In genomic region chr22:42929838-42930155, GRCh38 we compare ENCODE assay signal across 13 cellular contexts.
A peak's percentile ranks its signal among the peaks of the same experiment; 100 is the strongest.
DNase-seq lines count a peak whose midpoint lies in the region; TF ChIP-seq lines count a peak whose summit lies in the region.
"Had no signal": no experiment of that assay in that cellular context is flagged by ENCODE, and none has a peak within 500 bp of the region (broad histone marks: within the 10 kb centered on the region; RNA-seq: fewer than 3 reads in every experiment).

No MANE protein-coding gene starts in this region.

- H2BK5ac ChIP-seq in H9 (ENCODE audit: insufficient read length, low read length): no peak overlapping the region

- no peak overlapping the region for H3K4ac ChIP-seq in H9 (ENCODE audit: low read depth, low read length)

- no peaks in the 10 kb centered on the region for H4K20me1 ChIP-seq in H9 (ENCODE audit: control insufficient read depth, insufficient read depth, insufficient read length)

- no peak overlapping the region for H3K14ac ChIP-seq in H9 (ENCODE audit: insufficient read depth, low read length)

- H3K4me3 Mint-ChIP-seq in H9: no peak overlapping the region
- peak overlapping the region; percentile 37 for H3K4me3 Mint-ChIP-seq in chondrocyte (ENCODE audit: unreplicated experiment)

- no peak overlapping the region for H2BK12ac ChIP-seq in H9 (ENCODE audit: insufficient read length, low read depth, low read length)

- TF ChIP-seq CTCF in H9 (conservative IDR thresholded peaks at IDR 0.05) (no peak), chondrocyte (IDR thresholded peaks at IDR 0.05) (no peak)

- no peak overlapping the region for H3T11ph ChIP-seq in H9 (ENCODE audit: low read length)

- peaks cover 10% of the 10 kb centered on the region for H3K79me1 ChIP-seq in H9 (ENCODE audit: insufficient read depth, low read depth, low read length, poor library complexity, severe bottlenecking)

- no peak overlapping the region for H2BK20ac ChIP-seq in H9 (ENCODE audit: low read depth, low read length, poor library complexity, severe bottlenecking)

- H3K4me1 Mint-ChIP-seq in H9 (peaks cover 29 to 40% of the 10 kb centered on the region in 2 experiments), chondrocyte (ENCODE audit: low read depth) (peaks cover 80% of the 10 kb centered on the region)

- H3K36me3 ChIP-seq in muscle layer of colon (ENCODE audit: insufficient read depth, low read length) (no peaks in the 10 kb centered on the region), stomach smooth muscle (ENCODE audit: control insufficient read depth in 2 of 2, insufficient read depth in 2 of 2, low read length in 2 of 2) (no peaks in the 10 kb centered on the region), SJCRH30 (peaks cover 2% of the 10 kb centered on the region; the same call in 1 of the 2 replicates)

- no peak overlapping the region for H3K18ac ChIP-seq in H9 (ENCODE audit: insufficient read length, low read depth, low read length)

- H3K36me3 Mint-ChIP-seq in H9 (ENCODE audit: insufficient read depth in 1 of 3, low read depth in 3 of 3) (peaks cover 0 to 2% (median 0%) of the 10 kb centered on the region in 3 experiments; a peak in 1 of 7 replicates), chondrocyte (ENCODE audit: low read depth) (peaks cover 6% of the 10 kb centered on the region)

- no CpG with 5 or more reads among the region's 6 CpGs for WGBS in H9 (ENCODE audit: extremely low coverage, insufficient read length, low lambda C conversion rate)

- H3K27me3 ChIP-seq in H9 (ENCODE audit: insufficient read depth, low read length) (no peaks in the 10 kb centered on the region), muscle layer of colon (ENCODE audit: control insufficient read depth in 1 of 2, insufficient read depth in 2 of 2, low read length in 2 of 2) (no peaks in the 10 kb centered on the region), stomach smooth muscle (ENCODE audit: control insufficient read depth in 1 of 2, insufficient read depth in 2 of 2, low read length in 2 of 2) (no peaks in the 10 kb centered on the region), SJCRH30 (no peaks in the 10 kb centered on the region)

- no peak overlapping the region for H3K23ac ChIP-seq in H9 (ENCODE audit: insufficient read length, low read depth, low read length)

- no peak overlapping the region for H3K27ac ChIP-seq in H9 (ENCODE audit: insufficient read length, low read depth, low read length)
- H3K27ac ChIP-seq in muscle layer of colon (ENCODE audit: low read depth, low read length): peak overlapping the region; percentile 62
- peak overlapping the region; percentile 95 for H3K27ac ChIP-seq in stomach smooth muscle (ENCODE audit: low read length)
- H3K27ac ChIP-seq in SJCRH30: no peak overlapping the region

- DNase-seq in H9 (no peak), chondrocyte (ENCODE audit: low spot score) (no peak), SJCRH30 (no peak), nucleus accumbens (lab: John Stamatoyannopoulos, UW) (no peak), dedifferentiated amniotic fluid mesenchymal stem cell (ENCODE audit: extremely low spot score) (no peak)
- no peak for DNase-seq in activated CD4-positive, alpha-beta T cell treated with anti-CD3 and anti-CD28 coated beads for 48 hours
- DNase-seq: activated CD4-positive, alpha-beta T cell treated with anti-CD3 and anti-CD28 coated beads, Interleukin-2, amount 50 U/mL, for 48 hours; activated gamma-delta T cell treated with Interleukin-2 at 50 U/mL for 16 hours; glutamatergic neuron; GOT3; NCI-H187 treated with DMSO at 0.1 percent for 48 hours had no signal

- H3K56ac ChIP-seq in H9 (ENCODE audit: insufficient read length, low read depth, low read length): no peak overlapping the region

- H3K9me3 ChIP-seq in H9 (ENCODE audit: control insufficient read depth, low read depth, low read length) (no peaks in the 10 kb centered on the region), muscle layer of colon (ENCODE audit: low read length) (no peaks in the 10 kb centered on the region), stomach smooth muscle (ENCODE audit: control insufficient read depth in 2 of 2, low read length in 2 of 2) (no peaks in the 10 kb centered on the region), SJCRH30 (replicated peaks) (no peaks in the 10 kb centered on the region)

- no peak overlapping the region for H3K4me2 ChIP-seq in H9 (ENCODE audit: insufficient read depth, insufficient read length, low read length)

- H3K27ac Mint-ChIP-seq in H9 (peak overlapping the region; percentile 36 to 53 (median 49); a peak in 6 of 7 replicates), chondrocyte (ENCODE audit: unreplicated experiment) (peak overlapping the region; percentile 100)

- H3K4me3 ChIP-seq in muscle layer of colon (ENCODE audit: low read depth in 1 of 2, low read length in 2 of 2) (no peak overlapping the region), stomach smooth muscle (ENCODE audit: low read length in 2 of 2) (no peak overlapping the region), SJCRH30 (no peak overlapping the region)

- H3K4me1 ChIP-seq in H9 (ENCODE audit: insufficient read depth, low read length) (peaks cover 2% of the 10 kb centered on the region; the same call in 1 of the 2 replicates), muscle layer of colon (ENCODE audit: insufficient read depth, low read length) (peaks cover 88% of the 10 kb centered on the region), stomach smooth muscle (ENCODE audit: control insufficient read depth, insufficient read depth, low read length) (peaks cover 82% of the 10 kb centered on the region), SJCRH30 (peaks cover 11% of the 10 kb centered on the region)

- H3K23me2 ChIP-seq in H9 (ENCODE audit: insufficient read length, low read depth, low read length, poor library complexity, severe bottlenecking): no peaks in the 10 kb centered on the region

- no peak overlapping the region for H4K5ac ChIP-seq in H9 (ENCODE audit: insufficient read length, low read depth, low read length)

- no peak overlapping the region for H2AFZ ChIP-seq in H9 (ENCODE audit: low read length)

- peaks cover 6% of the 10 kb centered on the region; the same call in 1 of the 2 replicates for H3K79me2 ChIP-seq in H9 (ENCODE audit: insufficient read depth, low read length)

- H3K9ac ChIP-seq in H9 (ENCODE audit: extremely low read depth, insufficient read length, low read length) (no peak overlapping the region), muscle layer of colon (ENCODE audit: low read length) (no peak overlapping the region), stomach smooth muscle (ENCODE audit: low read length in 2 of 2) (peak overlapping the region in 1 of 2 donors; percentile 21)

- no peaks in the 10 kb centered on the region for H3K27me3 Mint-ChIP-seq in H9 (ENCODE audit: low read depth)
- no peaks in the 10 kb centered on the region for H3K27me3 Mint-ChIP-seq in chondrocyte (ENCODE audit: low read depth)

- H3K9me3 Mint-ChIP-seq in H9: no peaks in the 10 kb centered on the region
- H3K9me3 Mint-ChIP-seq in chondrocyte (ENCODE audit: low read depth): no peaks in the 10 kb centered on the region

- no peak overlapping the region for H2BK120ac ChIP-seq in H9 (ENCODE audit: low read depth, low read length, poor library complexity, severe bottlenecking)

- H2AK5ac ChIP-seq in H9 (ENCODE audit: insufficient read length, low read length): no peak overlapping the region

- H2BK15ac ChIP-seq in H9 (ENCODE audit: low read depth, low read length): no peak overlapping the region

- H4K91ac ChIP-seq in H9 (ENCODE audit: insufficient read length, low read depth, low read length): no peak overlapping the region

- H4K8ac ChIP-seq in H9 (replicated peaks; ENCODE audit: insufficient read length, low read depth, low read length): no peak overlapping the region

Comparison
In these comparisons a context has a peak if more than half of its experiments do, and no peak if none do; other contexts are left out.
1. H3K27ac ChIP-seq: peak in muscle layer of colon (single experiment) and stomach smooth muscle (single experiment); none in H9 (single experiment) and SJCRH30 (single experiment).